ENCODE assay signal across 8 cellular contexts in genomic region chr10:15088428-15089261, GRCh38. TPM values are rescaled to one million over a fixed set of nuclear protein-coding genes. Genes with fewer than 3 reads are reported as not detected.
DNase-seq lines count a peak whose midpoint lies in the region; ATAC-seq, FAIRE-seq and TF ChIP-seq lines count a peak whose summit lies in the region.

Gene ACBD7, minus strand, starts transcription at chr10:15088776. Its CDS starts 48 bp downstream, at chr10:15088728.

- H3K4me2 ChIP-seq in H9 (ENCODE audit: insufficient read depth, insufficient read length, low read length): peak within 1 kb of the TSS; percentile 49

- H3K79me2 ChIP-seq in H9 (ENCODE audit: insufficient read depth, low read length): no peaks in the 10 kb centered on the region

- H3T11ph ChIP-seq in H9 (ENCODE audit: low read length): no peak within 1 kb of the TSS

- no peak within 1 kb of the TSS for H2AFZ ChIP-seq in H9 (ENCODE audit: low read length)

- H3K9me3 Mint-ChIP-seq in H9: no peaks in the 10 kb centered on the region; a peak in 1 of 5 replicates
- H3K9me3 Mint-ChIP-seq in activated naive CD4-positive, alpha-beta T cell treated with anti-CD3 and anti-CD28 coated beads, Interleukin-2, amount 10 ng/mL, durations not matched to agents 7 days and 5 days: no peaks in the 10 kb centered on the region

- no peak within 1 kb of the TSS for H4K91ac ChIP-seq in H9 (ENCODE audit: insufficient read length, low read depth, low read length)

- H2BK15ac ChIP-seq in H9 (ENCODE audit: low read depth, low read length): no peak within 1 kb of the TSS

- H2BK20ac ChIP-seq in H9 (ENCODE audit: low read depth, low read length, poor library complexity, severe bottlenecking): no peak within 1 kb of the TSS

- H3K14ac ChIP-seq in H9 (ENCODE audit: insufficient read depth, low read length): peak within 1 kb of the TSS; percentile 89; the same call in 1 of the 2 replicates

- H2AK5ac ChIP-seq in H9 (ENCODE audit: insufficient read length, low read length): no peak within 1 kb of the TSS

- H2BK120ac ChIP-seq in H9 (ENCODE audit: low read depth, low read length, poor library complexity, severe bottlenecking): no peak within 1 kb of the TSS

- FAIRE-seq in G401.6 (lab: Jason Lieb, UNC): peak; percentile 42

- H3K23me2 ChIP-seq in H9 (ENCODE audit: insufficient read length, low read depth, low read length, poor library complexity, severe bottlenecking): no peaks in the 10 kb centered on the region

- H3K23ac ChIP-seq in H9 (ENCODE audit: insufficient read length, low read depth, low read length): no peak within 1 kb of the TSS

- no peak for TF ChIP-seq POLR2A in ovary (IDR thresholded peaks at IDR 0.05)

- no peak within 1 kb of the TSS for H2BK12ac ChIP-seq in H9 (ENCODE audit: insufficient read length, low read depth, low read length)

- no peak within 1 kb of the TSS for H4K8ac ChIP-seq in H9 (replicated peaks; ENCODE audit: insufficient read length, low read depth, low read length)

- no CpG with 5 or more reads among the region's 63 CpGs for WGBS in H9 (ENCODE audit: extremely low coverage, insufficient read length, low lambda C conversion rate)
- WGBS in ovary, 3 donors: 5 to 7% (median 6%) methylated on average over 50 to 63 of the region's 63 CpGs

- peak within 1 kb of the TSS; percentile 58 for H3K4me3 ChIP-seq in MG63
- H3K4me3 ChIP-seq in ovary: peak within 1 kb of the TSS; percentile 51
- peak within 1 kb of the TSS; percentile 84 for H3K4me3 ChIP-seq in thoracic aorta

- H3K4me1 ChIP-seq in H9 (ENCODE audit: insufficient read depth, low read length) (no peaks in the 10 kb centered on the region), ovary (ENCODE audit: insufficient read depth) (peaks cover 6% of the 10 kb centered on the region), thoracic aorta (ENCODE audit: control insufficient read depth in 1 of 2, low read depth in 2 of 2) (peaks cover 3 to 18% of the 10 kb centered on the region in 2 donors)

- TF ChIP-seq CTCF in H9 (conservative IDR thresholded peaks at IDR 0.05) (peak; percentile 57), ovary (IDR thresholded peaks at IDR 0.05) (peak; percentile 34 to 69 (median 57)), thoracic aorta (IDR thresholded peaks at IDR 0.05) (peak; percentile 85)

- peaks cover 18 to 20% of the 10 kb centered on the region in 2 experiments for H3K4me1 Mint-ChIP-seq in H9
- peaks cover 3% of the 10 kb centered on the region for H3K4me1 Mint-ChIP-seq in activated naive CD4-positive, alpha-beta T cell treated with anti-CD3 and anti-CD28 coated beads, Interleukin-2, amount 10 ng/mL, durations not matched to agents 7 days and 5 days

- in situ Hi-C loops in SK-MEL-5 (cut with HindIII; ENCODE audit: low pct_unique_long_range_greater_than_20kb, low sequenced_read_pairs): no loop called here

- H3K27me3 Mint-ChIP-seq in H9 (ENCODE audit: low read depth): peaks cover 4% of the 10 kb centered on the region; the same call in 1 of the 2 replicates
- peaks cover 47% of the 10 kb centered on the region for H3K27me3 Mint-ChIP-seq in activated naive CD4-positive, alpha-beta T cell treated with anti-CD3 and anti-CD28 coated beads, Interleukin-2, amount 10 ng/mL, durations not matched to agents 7 days and 5 days

- H3K18ac ChIP-seq in H9 (ENCODE audit: insufficient read length, low read depth, low read length): peak within 1 kb of the TSS; percentile 79

- DNase-seq in H9 (peak; percentile 93), MG63 (peak; percentile 88), SK-MEL-5 (ENCODE audit: low read depth, low spot score) (peak; percentile 72), head of caudate nucleus (peak; percentile 40 to 90 (median 81)), ovary (peak; percentile 61 to 85 (median 77)), thoracic aorta (ENCODE audit: low spot score) (peak; percentile 27)
- peak; percentile 88 for DNase-seq in activated naive CD4-positive, alpha-beta T cell treated with anti-CD3 and anti-CD28 coated beads, Interleukin-2, amount 10 ng/mL, durations not matched to agents 7 days and 5 days

- ATAC-seq in thoracic aorta (ENCODE audit: insufficient number of reproducible peaks, low FRiP score, low read depth): peak; percentile 78

- H3K9me3 ChIP-seq in H9 (ENCODE audit: control insufficient read depth, low read depth, low read length): no peaks in the 10 kb centered on the region
- H3K9me3 ChIP-seq in MG63: no peaks in the 10 kb centered on the region
- no peaks in the 10 kb centered on the region for H3K9me3 ChIP-seq in ovary
- H3K9me3 ChIP-seq in thoracic aorta: no peaks in the 10 kb centered on the region

- H3K36me3 Mint-ChIP-seq in H9 (ENCODE audit: insufficient read depth in 1 of 3, low read depth in 3 of 3): peaks cover 0 to 3% (median 2%) of the 10 kb centered on the region in 3 experiments; a peak in 2 of 7 replicates
- no peaks in the 10 kb centered on the region for H3K36me3 Mint-ChIP-seq in activated naive CD4-positive, alpha-beta T cell treated with anti-CD3 and anti-CD28 coated beads, Interleukin-2, amount 10 ng/mL, durations not matched to agents 7 days and 5 days

- H3K27ac Mint-ChIP-seq in H9: no peak within 1 kb of the TSS; a peak in 1 of 7 replicates
- H3K27ac Mint-ChIP-seq in activated naive CD4-positive, alpha-beta T cell treated with anti-CD3 and anti-CD28 coated beads, Interleukin-2, amount 10 ng/mL, durations not matched to agents 7 days and 5 days: no peak within 1 kb of the TSS

- H3K27me3 ChIP-seq in H9 (ENCODE audit: insufficient read depth, low read length) (no peaks in the 10 kb centered on the region; the same call in 1 of the 2 replicates), MG63 (no peaks in the 10 kb centered on the region), ovary (no peaks in the 10 kb centered on the region), thoracic aorta (replicated peaks; ENCODE audit: insufficient read depth) (no peaks in the 10 kb centered on the region)

- H3K36me3 ChIP-seq in MG63 (no peaks in the 10 kb centered on the region), ovary (no peaks in the 10 kb centered on the region), thoracic aorta (no peaks in the 10 kb centered on the region)

- intact Hi-C loops in head of caudate nucleus (cut with DNase I): no loop called here
- intact Hi-C loops in ovary (cut with DNase I): loop anchor here in 1 of 4 donors (10.0 kb wide), 1 partner anchor 286 kb away; the partner anchor contains the start of gene FAM171A1

- H3K79me1 ChIP-seq in H9 (ENCODE audit: insufficient read depth, low read depth, low read length, poor library complexity, severe bottlenecking): no peaks in the 10 kb centered on the region

- no peak within 1 kb of the TSS for H3K4ac ChIP-seq in H9 (ENCODE audit: low read depth, low read length)

- no peak within 1 kb of the TSS for H4K5ac ChIP-seq in H9 (ENCODE audit: insufficient read length, low read depth, low read length)

- no peak within 1 kb of the TSS for H3K56ac ChIP-seq in H9 (ENCODE audit: insufficient read length, low read depth, low read length)

- H2BK5ac ChIP-seq in H9 (ENCODE audit: insufficient read length, low read length): no peak within 1 kb of the TSS

- no peak for TF ChIP-seq EP300 in ovary (IDR thresholded peaks at IDR 0.05)

- H3K27ac ChIP-seq in H9 (ENCODE audit: insufficient read length, low read depth, low read length) (no peak within 1 kb of the TSS), ovary (no peak within 1 kb of the TSS), thoracic aorta (no peak within 1 kb of the TSS)

- H3K9ac ChIP-seq in H9 (ENCODE audit: extremely low read depth, insufficient read length, low read length): no peak within 1 kb of the TSS

- no peaks in the 10 kb centered on the region for H4K20me1 ChIP-seq in H9 (ENCODE audit: control insufficient read depth, insufficient read depth, insufficient read length)

- H3K4me3 Mint-ChIP-seq in H9: peak within 1 kb of the TSS; percentile 69 to 80
- peak within 1 kb of the TSS; percentile 71 for H3K4me3 Mint-ChIP-seq in activated naive CD4-positive, alpha-beta T cell treated with anti-CD3 and anti-CD28 coated beads, Interleukin-2, amount 10 ng/mL, durations not matched to agents 7 days and 5 days

- CTCF ChIA-PET in activated naive CD4-positive, alpha-beta T cell treated with anti-CD3 and anti-CD28 coated beads, Interleukin-2, amount 10 ng/mL, durations not matched to agents 7 days and 5 days (lab: Charles Lee): no interaction called here

RNA-seq across cellular contexts. Expression of gene ACBD7, which starts in this region (rescaled TPM):
- total RNA-seq in H9 (2021) (22.0 and 25.0 TPM in 2 replicates), ovary (1 to 10 TPM in 1 of 7 donors, under 1 TPM in 5, not detected in 1; 0.17 to 1.7 (median 0.48) TPM), thoracic aorta (under 1 TPM; 0.41 to 0.63 TPM)
- total RNA-seq in MG63 (2014; rRNA removed; shearing (Covaris generic); ENCODE audit: low replicate concordance): 1.5 and 3.9 TPM in 2 replicates
- 0.21 and 0.69 TPM in 2 replicates for total RNA-seq in SK-MEL-5 (2014; rRNA removed; shearing (Covaris generic))
- 0.65 and 1.1 TPM in 2 replicates for polyA plus RNA-seq in SK-MEL-5 (2015; cell fraction: cytosol; rRNA removed)
- 0.43 TPM in 1 of 2 replicates, not detected in the other for polyA plus RNA-seq in SK-MEL-5 (2015; cell fraction: nucleus; rRNA removed)
- polyA plus RNA-seq in ovary: under 1 TPM; 0.08 to 0.55 TPM

Comparison
In these comparisons a context has a peak if more than half of its experiments do, and no peak if none do; other contexts are left out.
1. Peak in DNase-seq, ATAC-seq and H3K4me3 ChIP-seq in thoracic aorta; RNA of the gene not detected or under 1 TPM.
2. DNase-seq: peak in every context shown above with its lines; median percentile 93 in H9; 88 in MG63; 88 in activated naive CD4-positive, alpha-beta T cell treated with anti-CD3 and anti-CD28 coated beads, Interleukin-2, amount 10 ng/mL, durations not matched to agents 7 days and 5 days; 81 in head of caudate nucleus; 77 in ovary; 72 in SK-MEL-5; 27 in thoracic aorta.